In genomic region chr16:4350787-4351659, GRCh38 we compare ENCODE assay signal across 8 cellular contexts. TPM values are rescaled to one million over a fixed set of nuclear protein-coding genes. Genes with fewer than 3 reads are reported as not detected.
DNase-seq lines count a peak whose midpoint lies in the region; ATAC-seq and TF ChIP-seq lines count a peak whose summit lies in the region.

PAM16 (minus strand) TSS chr16:4351321; CDS start chr16:4351234, 87 bp downstream.

- POLR2A ChIA-PET in activated B cell treated with CpG ODN at 0.5 μM for 24 hours (lab: Charles Lee) = interaction anchor here (0.6 to 2.5 kb wide), 13 partner anchors 44 to 1249 kb away, joined by 3 to 13 read pairs (median 4); partner anchors contain the start of genes ALG1, ANKS3, DNAAF8 and TFAP4

- CTCF ChIA-PET in activated B cell treated with CpG ODN at 0.5 μM for 24 hours (lab: Charles Lee) = interaction anchor here (1.6 to 2.6 kb wide), 2 partner anchors 52 to 97 kb away, joined by 3 to 9 read pairs; no protein-coding TSS in a partner anchor

- peaks cover 14% of the 10 kb centered on the region for H3K36me3 Mint-ChIP-seq in activated B cell treated with CpG ODN at 0.5 μM for 24 hours (ENCODE audit: low read depth)

- ATAC-seq in GM19025 (IDR thresholded peaks at IDR 0.05; ENCODE audit: low read depth, unreplicated experiment) (peak; percentile 91), HG03280 (IDR thresholded peaks at IDR 0.05; ENCODE audit: unreplicated experiment) (peak; percentile 91), activated B cell treated with CpG ODN at 0.5 μM for 24 hours (ENCODE audit: low read depth) (peak; percentile 93)

- DNase-seq in AG09309 (ENCODE audit: low read depth) = no peak
- DNase-seq in NCI-H345 (lab: John Stamatoyannopoulos, UW) = peak; percentile 96
- peak; percentile 99 for DNase-seq in activated B cell treated with CpG ODN at 0.5 μM for 24 hours
- peak; percentile 94 to 96 for DNase-seq in cardiac fibroblast (ENCODE audit: low read depth in 2 of 2)
- DNase-seq in iris pigment epithelial cell (ENCODE audit: low read depth) = peak; percentile 92
- peak; percentile 99 for DNase-seq in stimulated activated CD4-positive, alpha-beta T cell treated with anti-CD3 and anti-CD28 coated beads, Interleukin-12 subunit alpha, Interleukin-12 subunit beta, amount 100 ng/mL, for 4 hours

- peaks cover 16% of the 10 kb centered on the region for H3K4me1 Mint-ChIP-seq in activated B cell treated with CpG ODN at 0.5 μM for 24 hours

- TF ChIP-seq CTCF in AG09309 (IDR thresholded peaks at IDR 0.05; ENCODE audit: control insufficient read depth, insufficient read depth, low read depth, low read length, missing control alignments) = no peak
- no peak for TF ChIP-seq CTCF in activated B cell treated with CpG ODN at 0.5 μM for 24 hours (IDR thresholded peaks at IDR 0.05)
- TF ChIP-seq CTCF in cardiac fibroblast (IDR thresholded peaks at IDR 0.05; ENCODE audit: low read depth, low read length) = no peak

- H3K4me3 ChIP-seq in AG09309 (ENCODE audit: control insufficient read depth, low read depth, low read length) = peak within 1 kb of the TSS; percentile 54
- H3K4me3 ChIP-seq in cardiac fibroblast (replicated peaks in 1 of 2; ENCODE audit: low read depth in 2 of 2, low read length in 2 of 2) = peak within 1 kb of the TSS; percentile 71 to 88

- no peaks in the 10 kb centered on the region for H3K9me3 Mint-ChIP-seq in activated B cell treated with CpG ODN at 0.5 μM for 24 hours

- intact Hi-C loops in activated B cell treated with CpG ODN at 0.5 μM for 24 hours (cut with micrococcal nuclease) = loop anchor here (1.0 to 5.0 kb wide), 6 partner anchors 14 to 264 kb away; partner anchors contain the start of genes CORO7, TFAP4 and VASN

- no peaks in the 10 kb centered on the region for H3K27me3 Mint-ChIP-seq in activated B cell treated with CpG ODN at 0.5 μM for 24 hours

- H3K27ac Mint-ChIP-seq in activated B cell treated with CpG ODN at 0.5 μM for 24 hours = peak within 1 kb of the TSS; percentile 77

- peak within 1 kb of the TSS; percentile 91 for H3K4me3 Mint-ChIP-seq in activated B cell treated with CpG ODN at 0.5 μM for 24 hours

RNA-seq across cellular contexts. Expression of gene PAM16, which starts in this region (rescaled TPM):
- total RNA-seq in activated B cell treated with CpG ODN at 0.5 μM for 24 hours = 42.4 and 58.1 TPM in 2 replicates
